In the genomic region with DNA sequence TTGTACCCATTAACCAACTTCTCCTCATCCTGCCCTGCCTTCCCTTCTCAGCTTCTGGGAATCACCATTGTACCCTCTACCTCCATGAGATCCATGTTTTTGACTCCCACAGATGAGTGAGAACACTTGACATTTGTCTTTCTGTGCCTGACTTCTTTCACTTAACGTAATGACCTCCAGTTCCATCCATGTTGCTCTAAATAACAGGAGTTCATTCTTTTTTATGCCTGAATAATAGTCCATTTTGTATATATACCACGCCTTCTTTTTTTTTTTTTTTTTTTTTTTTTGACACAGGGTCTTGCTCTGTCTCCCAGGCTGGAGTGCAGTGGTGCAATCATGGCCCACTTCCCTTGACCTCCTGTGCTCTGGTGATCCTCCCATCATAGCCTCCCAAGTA, we compare ENCODE assay signal across 20 cellular contexts.
"Had no signal": no experiment of that assay in that cellular context is flagged by ENCODE, and none has a peak within 500 bp of the region (broad histone marks: within the 10 kb centered on the region; RNA-seq: fewer than 3 reads in every experiment).

No MANE protein-coding gene starts in this region.

- H3K9me3 ChIP-seq: MG63 had no signal

- ATAC-seq: HepG2 had no signal

- H3K4me3 ChIP-seq: MG63 had no signal

- DNase-seq: IMR-90, Karpas-422, KG1, MG63, NCI-H1092 treated with DMSO at 0.1 percent for 48 hours, NCI-H1436, NCI-H187, NCI-H2029, NCI-H2081 treated with DMSO at 0.1 percent for 48 hours, NCI-H2171, NCI-H226, NCI-H446, NCI-H510A, NCI-H524 treated with DMSO at 0.1 percent for 48 hours, NCI-H69, NCI-H774, Right ventricle myocardium superior, RPMI8226, SIG-M5 had no signal

- H3K27me3 ChIP-seq: MG63 had no signal
